14 cellular contexts compared by ENCODE assay signal in the genomic region with DNA sequence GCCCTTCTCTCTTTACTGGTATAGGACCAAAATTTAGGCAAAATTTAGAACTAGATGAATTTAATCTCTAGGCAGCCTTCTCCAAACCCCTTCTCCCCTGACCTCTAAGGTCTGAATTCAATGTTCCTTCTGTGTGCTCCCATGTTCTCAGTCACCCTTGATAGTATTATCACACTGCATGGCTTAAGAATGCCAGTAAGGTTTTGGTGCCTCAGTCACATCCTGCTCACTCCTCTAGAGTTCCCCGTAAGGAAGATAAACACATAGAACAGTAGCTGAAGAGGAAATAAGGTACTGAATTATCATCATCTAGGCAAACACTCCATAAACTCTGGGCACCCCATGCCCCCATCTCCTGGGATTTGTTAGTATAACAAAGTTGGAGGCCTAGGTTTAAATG. TPM values are rescaled to one million over a fixed set of nuclear protein-coding genes. Genes with fewer than 3 reads are reported as not detected.
"Had no signal": no experiment of that assay in that cellular context is flagged by ENCODE, and none has a peak within 500 bp of the region (broad histone marks: within the 10 kb centered on the region; RNA-seq: fewer than 3 reads in every experiment).

No MANE protein-coding gene starts in this region.

- H3K4me3 ChIP-seq: dorsolateral prefrontal cortex, uterus had no signal

- H3K27ac Mint-ChIP-seq: activated naive CD8-positive, alpha-beta T cell treated with anti-CD3 and anti-CD28 coated beads, Interleukin-2, amount 10 ng/mL, durations not matched to agents 7 days and 5 days; nephron progenitor cell had no signal

- H3K27me3 ChIP-seq: uterus had no signal

- ATAC-seq: sciatic nerve had no signal

- H3K27ac ChIP-seq: dorsolateral prefrontal cortex had no signal

- H3K9me3 ChIP-seq: uterus had no signal

- H3K4me3 Mint-ChIP-seq: activated naive CD8-positive, alpha-beta T cell treated with anti-CD3 and anti-CD28 coated beads, Interleukin-2, amount 10 ng/mL, durations not matched to agents 7 days and 5 days; nephron progenitor cell had no signal

- DNase-seq: activated CD4-positive, CD25-positive, alpha-beta regulatory T cell treated with anti-CD3 and anti-CD28 coated beads, Interleukin-2, amount 50 U/mL, for 72 hours; activated naive CD4-positive, alpha-beta T cell; activated naive CD8-positive, alpha-beta T cell treated with anti-CD3 and anti-CD28 coated beads, Interleukin-2, amount 10 ng/mL, durations not matched to agents 7 days and 5 days; activated T-cell treated with anti-CD3 and anti-CD28 coated beads for 4 hours; anterior cingulate cortex; dorsolateral prefrontal cortex; hypothalamus; kidney glomerular epithelial cell; nephron progenitor cell; occipital lobe; stimulated activated CD4-positive, alpha-beta T cell treated with anti-CD3 and anti-CD28 coated beads, Interleukin-12 subunit alpha, Interleukin-12 subunit beta, amount 100 ng/mL, for 4 hours; stimulated activated CD4-positive, alpha-beta T cell treated with anti-CD3 and anti-CD28 coated beads, Interleukin-2, amount 100 ng/mL, for 24 hours; uterus had no signal

- H3K36me3 Mint-ChIP-seq: activated naive CD8-positive, alpha-beta T cell treated with anti-CD3 and anti-CD28 coated beads, Interleukin-2, amount 10 ng/mL, durations not matched to agents 7 days and 5 days had no signal

- H3K4me1 Mint-ChIP-seq: activated naive CD8-positive, alpha-beta T cell treated with anti-CD3 and anti-CD28 coated beads, Interleukin-2, amount 10 ng/mL, durations not matched to agents 7 days and 5 days had no signal

- H3K9me3 Mint-ChIP-seq: activated naive CD8-positive, alpha-beta T cell treated with anti-CD3 and anti-CD28 coated beads, Interleukin-2, amount 10 ng/mL, durations not matched to agents 7 days and 5 days; nephron progenitor cell had no signal

- H3K36me3 ChIP-seq: uterus had no signal

RNA-seq across cellular contexts. Expression of gene PRRX1, which starts 18.2 kb away (rescaled TPM):
- total RNA-seq: activated naive CD8-positive, alpha-beta T cell treated with anti-CD3 and anti-CD28 coated beads, Interleukin-2, amount 10 ng/mL, durations not matched to agents 7 days and 5 days had no signal
